Comparison of ENCODE assay signal across 8 cellular contexts in genomic region chr12:79689041-79689476, GRCh38. TPM values are rescaled to one million over a fixed set of nuclear protein-coding genes. Genes with fewer than 3 reads are reported as not detected.
DNase-seq lines count a peak whose midpoint lies in the region; ATAC-seq, FAIRE-seq and TF ChIP-seq lines count a peak whose summit lies in the region.

No MANE protein-coding gene starts in this region.

- H3K27me3 ChIP-seq in cardiac muscle cell (no peaks in the 10 kb centered on the region), SJSA1 (replicated peaks) (no peaks in the 10 kb centered on the region), gastroesophageal sphincter (no peaks in the 10 kb centered on the region), small intestine (ENCODE audit: control insufficient read depth in 2 of 2, insufficient read depth in 2 of 2, low read length in 2 of 2) (no peaks in the 10 kb centered on the region)

- H3K4me1 ChIP-seq in cardiac muscle cell (ENCODE audit: low read depth) (peaks cover 22% of the 10 kb centered on the region), SJSA1 (replicated peaks) (peaks cover 47% of the 10 kb centered on the region), gastroesophageal sphincter (peaks cover 0 to 66% (median 5%) of the 10 kb centered on the region in 3 donors), small intestine (ENCODE audit: control insufficient read depth in 2 of 2, insufficient read depth in 1 of 2, low read depth in 1 of 2, low read length in 1 of 2) (peaks cover 0 to 5% of the 10 kb centered on the region in 2 donors)

- no peaks in the 10 kb centered on the region for H3K36me3 ChIP-seq in cardiac muscle cell
- peaks cover 30% of the 10 kb centered on the region for H3K36me3 ChIP-seq in SJSA1
- no peaks in the 10 kb centered on the region for H3K36me3 ChIP-seq in gastroesophageal sphincter
- H3K36me3 ChIP-seq in small intestine (ENCODE audit: control insufficient read depth in 2 of 2, insufficient read depth in 2 of 2, low read length in 2 of 2): no peaks in the 10 kb centered on the region

- WGBS in gastroesophageal sphincter (ENCODE audit: low coverage in 1 of 2), 2 donors: 4 to 10% methylated on average over 5 to 6 of the region's 6 CpGs
- 1 to 5% (median 1%) methylated on average over 6 of the region's 6 CpGs for WGBS in small intestine, 3 donors

- FAIRE-seq in small intestine (lab: Jason Lieb, UNC): no peak

- H3K9me3 ChIP-seq in cardiac muscle cell (ENCODE audit: low read depth): no peaks in the 10 kb centered on the region
- H3K9me3 ChIP-seq in SJSA1 (replicated peaks): no peaks in the 10 kb centered on the region
- H3K9me3 ChIP-seq in gastroesophageal sphincter: no peaks in the 10 kb centered on the region
- H3K9me3 ChIP-seq in small intestine (ENCODE audit: control insufficient read depth, low read depth): no peaks in the 10 kb centered on the region

- TF ChIP-seq EP300 in gastroesophageal sphincter (IDR thresholded peaks at IDR 0.05): no peak

- intact Hi-C loops in left ventricle myocardium superior (cut with micrococcal nuclease): no loop called here

- no peak for TF ChIP-seq CTCF in cardiac muscle cell (IDR thresholded peaks at IDR 0.05; ENCODE audit: low read depth, low read length)
- TF ChIP-seq CTCF in gastroesophageal sphincter (IDR thresholded peaks at IDR 0.05): no peak

- ATAC-seq in left ventricle myocardium superior: no peak
- no peak for ATAC-seq in gastroesophageal sphincter

- peak overlapping the region; percentile 94 for H3K4me3 ChIP-seq in cardiac muscle cell
- peak overlapping the region; percentile 89 for H3K4me3 ChIP-seq in SJSA1
- H3K4me3 ChIP-seq in gastroesophageal sphincter: peak overlapping the region; percentile 61 to 98
- H3K4me3 ChIP-seq in small intestine (ENCODE audit: low read depth in 1 of 2, low read length in 2 of 2): peak overlapping the region; percentile 90 to 97

- no peak for DNase-seq in cardiac muscle cell (ENCODE audit: low read depth in 1 of 2, low spot score in 1 of 2)
- no peak for DNase-seq in left ventricle myocardium superior
- peak in 1 of 2 experiments; percentile 46 for DNase-seq in SJSA1 (ENCODE audit: low read depth in 1 of 2, low spot score in 2 of 2)
- DNase-seq in small intestine: no peak
- DNase-seq in H4 (ENCODE audit: low spot score): no peak
- DNase-seq in DMS 273 treated with DMSO at 0.1 percent for 48 hours (lab: John Stamatoyannopoulos, UW): no peak
- DNase-seq in NK-92 (lab: John Stamatoyannopoulos, UW; ENCODE audit: unreplicated experiment): no peak

- H3K27ac ChIP-seq in cardiac muscle cell (peak overlapping the region; percentile 87), SJSA1 (peak overlapping the region; percentile 88), gastroesophageal sphincter (peak overlapping the region; percentile 68 to 94 (median 94)), small intestine (ENCODE audit: low read depth in 1 of 2, low read length in 1 of 2) (peak overlapping the region; percentile 4 to 86)

- TF ChIP-seq POLR2A in gastroesophageal sphincter (IDR thresholded peaks at IDR 0.05): no peak

RNA-seq across cellular contexts. Expression of gene PAWR, which starts 1.7 kb away (rescaled TPM):
- total RNA-seq in cardiac muscle cell (79.8 and 94.0 TPM in 2 replicates), left ventricle myocardium superior (17.3 TPM), gastroesophageal sphincter (10 to 100 TPM; 45.1 to 92.1 (median 59.5) TPM)
- polyA plus RNA-seq in cardiac muscle cell (58.1 and 113 TPM in 2 replicates), small intestine (10 to 100 TPM; 14.2 to 19.2 (median 19.2) TPM)
- total RNA-seq in SJSA1 (2014; rRNA removed; shearing (Covaris generic)): 30.7 and 40.8 TPM in 2 replicates
- 18.6 and 25.5 TPM in 2 replicates for total RNA-seq in H4 (2014; rRNA removed; shearing (Covaris generic))
